In genomic region chr2:119290859-119291587, GRCh38 we compare ENCODE assay signal across 8 cellular contexts.
DNase-seq lines count a peak whose midpoint lies in the region; ATAC-seq and TF ChIP-seq lines count a peak whose summit lies in the region.

No MANE protein-coding gene starts in this region.

- H3K9me3 Mint-ChIP-seq in type B pancreatic cell, result no peaks in the 10 kb centered on the region

- H3K4me1 Mint-ChIP-seq in type B pancreatic cell (ENCODE audit: unreplicated experiment), result peaks cover 14% of the 10 kb centered on the region

- no peaks in the 10 kb centered on the region for H3K36me3 Mint-ChIP-seq in type B pancreatic cell

- in situ Hi-C loops in G401 (cut with HindIII; ENCODE audit: low sequenced_read_pairs), result no loop called here

- ATAC-seq in HG03066 (IDR thresholded peaks at IDR 0.05; ENCODE audit: low read depth, unreplicated experiment) (peak; percentile 93), omental fat pad (ENCODE audit: low FRiP score) (peak; percentile 65)

- no peaks in the 10 kb centered on the region for H3K27me3 Mint-ChIP-seq in type B pancreatic cell

- no peak overlapping the region for H3K27ac Mint-ChIP-seq in type B pancreatic cell

- no peak for TF ChIP-seq CTCF in omental fat pad (IDR thresholded peaks at IDR 0.05)
- peak; percentile 96 for TF ChIP-seq CTCF in type B pancreatic cell (conservative IDR thresholded peaks at IDR 0.05)

- peak overlapping the region; percentile 49 for H3K4me3 Mint-ChIP-seq in type B pancreatic cell

- peak; percentile 88 for DNase-seq in G401 (ENCODE audit: low spot score)
- peak; percentile 43 to 74 for DNase-seq in NCI-H524 (lab: John Stamatoyannopoulos, UW)
- peak; percentile 66 for DNase-seq in activated CD8-positive, alpha-beta memory T cell treated with anti-CD3 and anti-CD28 coated beads, Interleukin-2, amount 50 U/mL, for 4 hours
- DNase-seq in fibroblast of peridontal ligament (ENCODE audit: extremely low read depth), result peak; percentile 59
- DNase-seq in omental fat pad (ENCODE audit: low spot score), result peak; percentile 67
- DNase-seq in type B pancreatic cell (ENCODE audit: extremely low spot score, unreplicated experiment), result peak; percentile 82
- no peak for DNase-seq in COLO829 (ENCODE audit: low spot score)
